26 cellular contexts compared by ENCODE assay signal in genomic region chr17:38441429-38442061, GRCh38. TPM values are rescaled to one million over a fixed set of nuclear protein-coding genes. Genes with fewer than 3 reads are reported as not detected.
DNase-seq lines count a peak whose midpoint lies in the region; ATAC-seq and TF ChIP-seq lines count a peak whose summit lies in the region.
"Had no signal": no experiment of that assay in that cellular context is flagged by ENCODE, and none has a peak within 500 bp of the region (broad histone marks: within the 10 kb centered on the region; RNA-seq: fewer than 3 reads in every experiment).

No MANE protein-coding gene starts in this region.

- H3K36me3 Mint-ChIP-seq in chondrocyte (ENCODE audit: low read depth) = peaks cover 4% of the 10 kb centered on the region
- H3K36me3 Mint-ChIP-seq: memory B cell; naive thymus-derived CD8-positive, alpha-beta T cell had no signal

- no peaks in the 10 kb centered on the region for H4K20me1 ChIP-seq in OCI-LY7 (ENCODE audit: insufficient read depth, low read length)

- POLR2A ChIA-PET in OCI-LY7 (lab: Charles Lee) = interaction anchor here (1.3 kb wide), 1 partner anchor 8 kb away, joined by 3 read pairs; no protein-coding TSS in a partner anchor

- CTCF ChIA-PET in OCI-LY7 (lab: Charles Lee; ENCODE audit: unreplicated experiment) = interaction anchor here (0.6 kb wide), 1 partner anchor 68 kb away, joined by 3 read pairs; no protein-coding TSS in a partner anchor

- peak overlapping the region; percentile 19 for H3K4me3 Mint-ChIP-seq in chondrocyte (ENCODE audit: unreplicated experiment)
- H3K4me3 Mint-ChIP-seq: memory B cell; naive thymus-derived CD8-positive, alpha-beta T cell; T-helper 17 cell had no signal

- H3K4me2 ChIP-seq in OCI-LY7 (ENCODE audit: low read length) = no peak overlapping the region
- H3K4me2 ChIP-seq: A549 had no signal

- no peaks in the 10 kb centered on the region for H3K9me3 Mint-ChIP-seq in chondrocyte (ENCODE audit: low read depth)
- H3K9me3 Mint-ChIP-seq: memory B cell; naive thymus-derived CD8-positive, alpha-beta T cell had no signal

- 56% methylated on average over 9 of the region's 9 CpGs for WGBS in right cardiac atrium

- H3K4me3 ChIP-seq in H7 (ENCODE audit: insufficient read depth, low read depth, low read length) (no peak overlapping the region), right cardiac atrium (ENCODE audit: low read length) (no peak overlapping the region), skeletal muscle tissue (ENCODE audit: low read length in 3 of 3) (peak overlapping the region in 2 of 3 donors; percentile 6 to 41), OCI-LY7 (ENCODE audit: low read depth, low read length, poor library complexity, severe bottlenecking) (no peak overlapping the region)
- H3K4me3 ChIP-seq: A549, pancreas, SJSA1 had no signal

- no peaks in the 10 kb centered on the region for H3K79me2 ChIP-seq in OCI-LY7 (ENCODE audit: insufficient read depth, low read depth, low read length)

- no peaks in the 10 kb centered on the region for H3K27me3 ChIP-seq in H7 (ENCODE audit: control insufficient read depth, insufficient read depth, low read length)
- H3K27me3 ChIP-seq in right cardiac atrium (ENCODE audit: control insufficient read depth, insufficient read depth) = no peaks in the 10 kb centered on the region
- no peaks in the 10 kb centered on the region for H3K27me3 ChIP-seq in skeletal muscle tissue (ENCODE audit: control insufficient read depth in 3 of 3, insufficient read depth in 3 of 3, low read length in 3 of 3)
- H3K27me3 ChIP-seq: foreskin keratinocyte, pancreas, SJSA1 had no signal

- H3K9ac ChIP-seq in skeletal muscle tissue (ENCODE audit: low read depth in 1 of 3, low read length in 3 of 3) = peak overlapping the region in 1 of 3 donors; percentile 72

- H3K27ac ChIP-seq in right cardiac atrium (ENCODE audit: low read length) (peak overlapping the region; percentile 54), skeletal muscle tissue (ENCODE audit: low read depth, low read length) (peak overlapping the region; percentile 59), OCI-LY7 (ENCODE audit: low read depth, low read length, poor library complexity, severe bottlenecking) (no peak overlapping the region)
- H3K27ac ChIP-seq: A549, C4-2B, foreskin keratinocyte, HL-60, pancreas, SJSA1, WERI-Rb-1 had no signal

- peak overlapping the region; percentile 61 for H3K27ac Mint-ChIP-seq in chondrocyte (ENCODE audit: unreplicated experiment)
- H3K27ac Mint-ChIP-seq: memory B cell; naive thymus-derived CD8-positive, alpha-beta T cell; T-helper 17 cell had no signal

- no peaks in the 10 kb centered on the region for H3K9me3 ChIP-seq in right cardiac atrium (ENCODE audit: control insufficient read depth, low read length)
- H3K9me3 ChIP-seq in skeletal muscle tissue (ENCODE audit: control insufficient read depth in 3 of 3, low read length in 3 of 3) = no peaks in the 10 kb centered on the region
- H3K9me3 ChIP-seq in OCI-LY7 (ENCODE audit: low read length) = no peaks in the 10 kb centered on the region
- H3K9me3 ChIP-seq: A549, pancreas, SJSA1 had no signal

- H3K4me1 ChIP-seq in right cardiac atrium (ENCODE audit: control insufficient read depth, insufficient read depth, low read length) = peaks cover 4% of the 10 kb centered on the region
- H3K4me1 ChIP-seq in skeletal muscle tissue (ENCODE audit: control insufficient read depth in 3 of 3, insufficient read depth in 3 of 3, low read length in 3 of 3) = peaks cover 26 to 56% (median 49%) of the 10 kb centered on the region in 3 donors
- H3K4me1 ChIP-seq in OCI-LY7 (ENCODE audit: insufficient read depth, low read length, poor library complexity, severe bottlenecking) = peaks cover 24% of the 10 kb centered on the region
- H3K4me1 ChIP-seq: foreskin keratinocyte, pancreas had no signal

- no peak overlapping the region for H2AFZ ChIP-seq in OCI-LY7 (ENCODE audit: low read length)

- H3K36me3 ChIP-seq in H7 (replicated peaks; ENCODE audit: control insufficient read depth, insufficient read depth, low read length) (no peaks in the 10 kb centered on the region), skeletal muscle tissue (ENCODE audit: control insufficient read depth in 3 of 3, insufficient read depth in 3 of 3, low read length in 3 of 3) (peaks cover 0 to 2% (median 0%) of the 10 kb centered on the region in 3 donors), OCI-LY7 (ENCODE audit: insufficient read depth, low read length) (no peaks in the 10 kb centered on the region)
- H3K36me3 ChIP-seq: pancreas, WERI-Rb-1 had no signal

- BruUV-seq in OCI-LY7 (replicated peaks; lab: Mats Ljungman, UMichigan) = no TSS peak

- ATAC-seq in right cardiac atrium (peak; percentile 8), GM21737 (IDR thresholded peaks at IDR 0.05; ENCODE audit: unreplicated experiment) (no peak)
- ATAC-seq: A549; foreskin keratinocyte; naive thymus-derived CD8-positive, alpha-beta T cell; pancreas; T-helper 17 cell had no signal

- no peaks in the 10 kb centered on the region for H3K9me2 ChIP-seq in OCI-LY7 (ENCODE audit: insufficient read depth, low read length)

- H3K4me1 Mint-ChIP-seq in chondrocyte (ENCODE audit: low read depth) = peaks cover 42% of the 10 kb centered on the region
- H3K4me1 Mint-ChIP-seq: memory B cell had no signal

- TF ChIP-seq CTCF in chondrocyte (IDR thresholded peaks at IDR 0.05) = no peak
- no peak for TF ChIP-seq CTCF in OCI-LY7 (conservative IDR thresholded peaks at IDR 0.05; ENCODE audit: low read length)

- no peaks in the 10 kb centered on the region for H3K27me3 Mint-ChIP-seq in chondrocyte (ENCODE audit: low read depth)

- intact Hi-C loops in right cardiac atrium (cut with DNase I) = loop anchor here in 1 of 4 donors (5.0 kb wide), 1 partner anchor 41 kb away; no protein-coding TSS in a partner anchor
- intact Hi-C loops in OCI-LY7 (cut with micrococcal nuclease; ENCODE audit: unreplicated experiment) = no loop called here

- DNase-seq in H7 = peak; percentile 56
- DNase-seq in chondrocyte (ENCODE audit: low spot score) = no peak
- peak in 2 of 3 donors; percentile 72 to 80 for DNase-seq in right cardiac atrium
- DNase-seq in NCI-H526 treated with DMSO at 0.1 percent for 48 hours (lab: John Stamatoyannopoulos, UW) = no peak
- no peak for DNase-seq in OCI-LY7 (ENCODE audit: low spot score)
- no peak for DNase-seq in SW 1271 (lab: John Stamatoyannopoulos, UW)
- DNase-seq: activated CD8-positive, alpha-beta memory T cell treated with anti-CD3 and anti-CD28 coated beads, Interleukin-2, amount 50 U/mL, for 4 hours; foreskin keratinocyte; KBM-7; kidney; MV-4-11; naive thymus-derived CD8-positive, alpha-beta T cell; NCI-H187 treated with DMSO at 0.1 percent for 48 hours; NCI-H226; pancreas; stimulated activated CD4-positive, alpha-beta T cell treated with anti-CD3 and anti-CD28 coated beads, Interleukin-2, amount 100 ng/mL, for 24 hours; stimulated activated naive CD4-positive, alpha-beta T cell treated with Interleukin-2 at 50 U/mL for 16 hours; T-helper 17 cell; WERI-Rb-1 had no signal

RNA-seq across cellular contexts. Expression of gene ARHGAP23, which starts 13.3 kb away (rescaled TPM):
- total RNA-seq in H7 (2014; rRNA removed; shearing (Covaris generic)) = 15.4 and 17.2 TPM in 2 replicates
- 109 to 165 TPM (median 157 TPM) in 3 replicates for total RNA-seq in chondrocyte
- total RNA-seq in right cardiac atrium = 10 to 100 TPM; 61.8 to 96.9 (median 77.4) TPM
- 40.7 TPM for polyA plus RNA-seq in right cardiac atrium
- 25.6 TPM for total RNA-seq in skeletal muscle tissue
- total RNA-seq in OCI-LY7 (2014; rRNA removed; shearing (Covaris generic)) = 18.6 and 25.4 TPM in 2 replicates
- total RNA-seq in OCI-LY7 (2022) = 14.6 and 16.3 TPM in 2 replicates
- total RNA-seq: naive thymus-derived CD8-positive, alpha-beta T cell had no signal

Comparison
In these comparisons a context has a peak if more than half of its experiments do, and no peak if none do; other contexts are left out.
1. DNase-seq: peak in H7 (single experiment) and right cardiac atrium (2 of 3); none in chondrocyte (single experiment), NCI-H526 treated with DMSO at 0.1 percent for 48 hours (single experiment), OCI-LY7 (single experiment) and SW 1271 (0 of 2).
2. H3K4me3 ChIP-seq: peak in skeletal muscle tissue (2 of 3); none in H7 (single experiment), right cardiac atrium (single experiment) and OCI-LY7 (single experiment).